Comparison of ENCODE assay signal across 9 cellular contexts in genomic region chr6:25788305-25788922, GRCh38. TPM values are rescaled to one million over a fixed set of nuclear protein-coding genes. Genes with fewer than 3 reads are reported as not detected.
DNase-seq lines count a peak whose midpoint lies in the region; ATAC-seq, FAIRE-seq and TF ChIP-seq lines count a peak whose summit lies in the region.
"Had no signal": no experiment of that assay in that cellular context is flagged by ENCODE, and none has a peak within 500 bp of the region (broad histone marks: within the 10 kb centered on the region; RNA-seq: fewer than 3 reads in every experiment).

No MANE protein-coding gene starts in this region.

- no peaks in the 10 kb centered on the region for H3K36me3 Mint-ChIP-seq in CD8-positive, alpha-beta memory T cell
- no peaks in the 10 kb centered on the region for H3K36me3 Mint-ChIP-seq in activated naive CD8-positive, alpha-beta T cell treated with anti-CD3 and anti-CD28 coated beads, Interleukin-2, amount 10 ng/mL, durations not matched to agents 7 days and 5 days

- peak; percentile 70 to 90 (median 83) for TF ChIP-seq CTCF in keratinocyte (optimal IDR thresholded peaks at IDR 0.05 in 1 of 3, IDR thresholded peaks at IDR 0.05 in 1 of 3, conservative IDR thresholded peaks at IDR 0.05 in 1 of 3; ENCODE audit: extremely low read depth in 1 of 3, insufficient read depth in 2 of 3, low read length in 3 of 3)

- H3K27ac ChIP-seq in CD8-positive, alpha-beta memory T cell (ENCODE audit: low read depth, low read length): no peak overlapping the region
- H3K27ac ChIP-seq in keratinocyte (ENCODE audit: control insufficient read depth, insufficient read depth, low read length): no peak overlapping the region

- no peaks in the 10 kb centered on the region for H3K4me1 ChIP-seq in CD8-positive, alpha-beta memory T cell (ENCODE audit: insufficient read depth, low read length)
- no peaks in the 10 kb centered on the region for H3K4me1 ChIP-seq in keratinocyte (ENCODE audit: control insufficient read depth, extremely low read depth, insufficient read depth, low read length)

- TF ChIP-seq POLR2A in GM12892 (IDR thresholded peaks at IDR 0.05; ENCODE audit: low read depth, low read length): no peak

- H2AFZ ChIP-seq in keratinocyte (ENCODE audit: control insufficient read depth, low read length): no peak overlapping the region

- no peak overlapping the region for H3K4me2 ChIP-seq in keratinocyte (ENCODE audit: control insufficient read depth, extremely low read depth, insufficient read depth, low read depth, low read length)

- H3K9me3 Mint-ChIP-seq in CD8-positive, alpha-beta memory T cell: no peaks in the 10 kb centered on the region
- no peaks in the 10 kb centered on the region for H3K9me3 Mint-ChIP-seq in activated naive CD8-positive, alpha-beta T cell treated with anti-CD3 and anti-CD28 coated beads, Interleukin-2, amount 10 ng/mL, durations not matched to agents 7 days and 5 days

- no peaks in the 10 kb centered on the region for H3K9me3 ChIP-seq in CD8-positive, alpha-beta memory T cell (ENCODE audit: low read length)
- H3K9me3 ChIP-seq in keratinocyte (ENCODE audit: control insufficient read depth, low read depth, low read length): no peaks in the 10 kb centered on the region

- H3K9ac ChIP-seq in keratinocyte (ENCODE audit: control insufficient read depth, extremely low read depth, insufficient read depth, low read length): no peak overlapping the region

- H3K4me3 Mint-ChIP-seq in CD8-positive, alpha-beta memory T cell: no peak overlapping the region
- no peak overlapping the region for H3K4me3 Mint-ChIP-seq in activated naive CD8-positive, alpha-beta T cell treated with anti-CD3 and anti-CD28 coated beads, Interleukin-2, amount 10 ng/mL, durations not matched to agents 7 days and 5 days

- dilution Hi-C loops in keratinocyte (cut with MboI; ENCODE audit: extremely low pct_ligation_motif_present, low sequenced_read_pairs): no loop called here

- ATAC-seq in activated naive CD8-positive, alpha-beta T cell treated with anti-CD3 and anti-CD28 coated beads, Interleukin-2, amount 10 ng/mL, durations not matched to agents 7 days and 5 days (ENCODE audit: low read depth): no peak
- ATAC-seq in HG02938 (IDR thresholded peaks at IDR 0.05; ENCODE audit: unreplicated experiment): no peak

- CTCF ChIA-PET in CD8-positive, alpha-beta memory T cell (lab: Charles Lee): interaction anchor here (0.9 to 2.6 kb wide), 13 partner anchors 21 to 215 kb away, joined by 3 to 11 read pairs (median 3); no protein-coding TSS in a partner anchor

- FAIRE-seq in keratinocyte (lab: Jason Lieb, UNC) (no peak), GM12892 (lab: Jason Lieb, UNC) (no peak)

- no peaks in the 10 kb centered on the region for H3K9me1 ChIP-seq in keratinocyte (ENCODE audit: control insufficient read depth, extremely low read depth, insufficient read depth, low read length)

- H3K27me3 Mint-ChIP-seq in CD8-positive, alpha-beta memory T cell: peaks cover 0 to 4% of the 10 kb centered on the region in 2 donors
- peaks cover 6% of the 10 kb centered on the region for H3K27me3 Mint-ChIP-seq in activated naive CD8-positive, alpha-beta T cell treated with anti-CD3 and anti-CD28 coated beads, Interleukin-2, amount 10 ng/mL, durations not matched to agents 7 days and 5 days

- H3K4me3 ChIP-seq in CD8-positive, alpha-beta memory T cell (ENCODE audit: low read length): no peak overlapping the region
- H3K4me3 ChIP-seq in keratinocyte (ENCODE audit: control insufficient read depth in 2 of 3, extremely low read depth in 1 of 3, insufficient read depth in 2 of 3, low read depth in 1 of 3, low read length in 3 of 3): no peak overlapping the region

- no peaks in the 10 kb centered on the region for H3K4me1 Mint-ChIP-seq in CD8-positive, alpha-beta memory T cell
- H3K4me1 Mint-ChIP-seq in activated naive CD8-positive, alpha-beta T cell treated with anti-CD3 and anti-CD28 coated beads, Interleukin-2, amount 10 ng/mL, durations not matched to agents 7 days and 5 days: no peaks in the 10 kb centered on the region

- no peaks in the 10 kb centered on the region for H3K79me2 ChIP-seq in keratinocyte (ENCODE audit: control insufficient read depth, insufficient read depth, low read length)

- POLR2A ChIA-PET in CD8-positive, alpha-beta memory T cell (lab: Charles Lee): no interaction called here
- POLR2A ChIA-PET in activated naive CD8-positive, alpha-beta T cell treated with anti-CD3 and anti-CD28 coated beads, Interleukin-2, amount 10 ng/mL, durations not matched to agents 7 days and 5 days (lab: Charles Lee): no interaction called here

- H3K27me3 ChIP-seq in CD8-positive, alpha-beta memory T cell (ENCODE audit: insufficient read depth, low read length, poor library complexity, severe bottlenecking): no peaks in the 10 kb centered on the region
- H3K27me3 ChIP-seq in keratinocyte (ENCODE audit: control insufficient read depth, extremely low read depth, insufficient read depth, low read length): peaks cover 4% of the 10 kb centered on the region

- H3K36me3 ChIP-seq in CD8-positive, alpha-beta memory T cell (ENCODE audit: insufficient read depth, low read length): no peaks in the 10 kb centered on the region
- H3K36me3 ChIP-seq in keratinocyte (ENCODE audit: control insufficient read depth in 2 of 2, extremely low read depth in 1 of 2, insufficient read depth in 2 of 2, low read length in 2 of 2): no peaks in the 10 kb centered on the region

- no peaks in the 10 kb centered on the region for H4K20me1 ChIP-seq in keratinocyte (ENCODE audit: control insufficient read depth, extremely low read depth, insufficient read depth, low read length)

- DNase-seq in CD8-positive, alpha-beta memory T cell: peak; percentile 3 to 56 (median 12)
- DNase-seq in H4 (ENCODE audit: low spot score) (peak; percentile 60), RKO (ENCODE audit: low spot score) (peak; percentile 46), keratinocyte (ENCODE audit: low read depth, low spot score) (no peak), GM12892 (ENCODE audit: insufficient read length) (no peak)
- DNase-seq in activated naive CD8-positive, alpha-beta T cell treated with anti-CD3 and anti-CD28 coated beads, Interleukin-2, amount 10 ng/mL, durations not matched to agents 7 days and 5 days: peak; percentile 32
- DNase-seq in stimulated activated CD8-positive, alpha-beta memory T cell treated with anti-CD3 and anti-CD28 coated beads, Interleukin-15, amount 100 ng/mL, for 1 hour (ENCODE audit: low read depth): peak; percentile 17

- peak overlapping the region in 2 of 8 donors; percentile 5 to 40 for H3K27ac Mint-ChIP-seq in CD8-positive, alpha-beta memory T cell
- no peak overlapping the region for H3K27ac Mint-ChIP-seq in activated naive CD8-positive, alpha-beta T cell treated with anti-CD3 and anti-CD28 coated beads, Interleukin-2, amount 10 ng/mL, durations not matched to agents 7 days and 5 days

RNA-seq across cellular contexts. Expression of gene SLC17A4, which starts 33.9 kb away (rescaled TPM):
- total RNA-seq in CD8-positive, alpha-beta memory T cell: not detected
- not detected for polyA plus RNA-seq in CD8-positive, alpha-beta memory T cell
- not detected in 2 replicates for total RNA-seq in H4 (2014; rRNA removed; shearing (Covaris generic))
- total RNA-seq in activated naive CD8-positive, alpha-beta T cell treated with anti-CD3 and anti-CD28 coated beads, Interleukin-2, amount 10 ng/mL, durations not matched to agents 7 days and 5 days: not detected
- not detected in 3 replicates for polyA plus RNA-seq in keratinocyte
- not detected for polyA plus RNA-seq in keratinocyte (2011; ENCODE audit: low read depth)
- not detected in 2 replicates for polyA plus RNA-seq in keratinocyte (2011; cell fraction: cytosol; rRNA removed)
- polyA plus RNA-seq in keratinocyte (2011; cell fraction: nucleus; rRNA removed): not detected in 2 replicates
- polyA plus RNA-seq in keratinocyte (2012; ENCODE audit: low replicate concordance): not detected in 2 replicates
- polyA minus RNA-seq in keratinocyte: not detected in 3 replicates
- not detected for polyA minus RNA-seq in keratinocyte (2011; cell fraction: cytosol; rRNA and poly(A)+ RNA removed)
- polyA minus RNA-seq in keratinocyte (2011; cell fraction: nucleus; rRNA and poly(A)+ RNA removed): not detected in 2 replicates
- not detected for polyA plus RNA-seq in GM12892 (2012; ENCODE audit: missing spikeins)
- total RNA-seq: activated CD8-positive, alpha-beta memory T cell treated with anti-CD3 and anti-CD28 coated beads for 36 hours had no signal

RNA-seq across cellular contexts. Expression of gene SLC17A1, which starts 43.4 kb away (rescaled TPM):
- not detected for total RNA-seq in CD8-positive, alpha-beta memory T cell
- not detected for polyA plus RNA-seq in CD8-positive, alpha-beta memory T cell
- not detected in 2 replicates for total RNA-seq in H4 (2014; rRNA removed; shearing (Covaris generic))
- total RNA-seq in activated naive CD8-positive, alpha-beta T cell treated with anti-CD3 and anti-CD28 coated beads, Interleukin-2, amount 10 ng/mL, durations not matched to agents 7 days and 5 days: not detected
- polyA plus RNA-seq in keratinocyte: not detected in 3 replicates
- polyA plus RNA-seq in keratinocyte (2011; ENCODE audit: low read depth): not detected
- polyA plus RNA-seq in keratinocyte (2011; cell fraction: cytosol; rRNA removed): not detected in 2 replicates
- polyA plus RNA-seq in keratinocyte (2011; cell fraction: nucleus; rRNA removed): not detected in 2 replicates
- polyA plus RNA-seq in keratinocyte (2012; ENCODE audit: low replicate concordance): not detected in 2 replicates
- polyA minus RNA-seq in keratinocyte: not detected in 3 replicates
- polyA minus RNA-seq in keratinocyte (2011; cell fraction: cytosol; rRNA and poly(A)+ RNA removed): not detected
- not detected in 2 replicates for polyA minus RNA-seq in keratinocyte (2011; cell fraction: nucleus; rRNA and poly(A)+ RNA removed)
- not detected for polyA plus RNA-seq in GM12892 (2012; ENCODE audit: missing spikeins)
- total RNA-seq: activated CD8-positive, alpha-beta memory T cell treated with anti-CD3 and anti-CD28 coated beads for 36 hours had no signal

Comparison
In these comparisons a context has a peak if more than half of its experiments do, and no peak if none do; other contexts are left out.
1. DNase-seq: peak in CD8-positive, alpha-beta memory T cell (5 of 5), H4 (single experiment), RKO (single experiment), activated naive CD8-positive, alpha-beta T cell treated with anti-CD3 and anti-CD28 coated beads, Interleukin-2, amount 10 ng/mL, durations not matched to agents 7 days and 5 days (single experiment) and stimulated activated CD8-positive, alpha-beta memory T cell treated with anti-CD3 and anti-CD28 coated beads, Interleukin-15, amount 100 ng/mL, for 1 hour (single experiment); none in keratinocyte (single experiment) and GM12892 (single experiment).